28 cellular contexts compared by ENCODE assay signal in the genomic region with DNA sequence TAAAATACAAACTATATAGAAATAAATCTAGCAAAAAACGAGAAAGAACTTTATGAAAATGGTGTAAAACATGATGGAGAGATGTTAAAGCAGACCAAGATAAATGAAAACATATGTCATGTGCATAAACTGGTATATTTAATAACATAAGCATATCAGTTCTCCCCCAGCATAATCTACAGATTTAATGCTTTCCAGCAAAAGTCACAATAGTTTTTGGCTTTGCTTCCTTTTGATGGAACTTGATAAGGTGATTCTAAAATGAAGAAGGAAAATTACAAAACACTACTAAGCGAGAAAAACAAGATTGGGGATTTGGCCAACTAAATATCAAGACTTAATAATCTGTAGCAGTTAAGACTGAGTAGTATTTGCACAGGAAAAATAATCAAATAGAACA.
"Had no signal": no experiment of that assay in that cellular context is flagged by ENCODE, and none has a peak within 500 bp of the region (broad histone marks: within the 10 kb centered on the region; RNA-seq: fewer than 3 reads in every experiment).

No MANE protein-coding gene starts in this region.

- H3K4me1 ChIP-seq: stomach, testis, thyroid gland, tibial artery, tibial nerve, transverse colon, upper lobe of left lung, upper lobe of right lung, uterus, vagina had no signal

- ATAC-seq: stimulated activated effector memory CD8-positive, alpha-beta T cell treated with anti-CD3 and anti-CD28 coated beads, Interleukin-12 subunit alpha, Interleukin-12 subunit beta, amount 100 ng/mL, for 72 hours; stimulated activated memory B cell treated with anti-CD40 and anti-IgM and Interleukin-4, amounts not matched to agents 10 μg/mL and 1 μg/mL and 100 μg/mL, for 72 hours; stimulated activated naive B cell treated with anti-CD40 and anti-IgM and Interleukin-4, amounts not matched to agents 10 μg/mL and 1 μg/mL and 100 μg/mL, for 72 hours; stimulated activated naive CD8-positive, alpha-beta T cell treated with anti-CD3 and anti-CD28 coated beads, Interleukin-15, amount 100 ng/mL, for 72 hours; stimulated activated naive CD8-positive, alpha-beta T cell treated with anti-CD3 and anti-CD28 coated beads, Interleukin-15, Interleukin-2, amounts not matched to agents 100 U/mL and 50 U/mL, for 24 hours; upper lobe of right lung had no signal

- H3K4me3 ChIP-seq: stomach, suprapubic skin, testis, thoracic aorta, thyroid gland, tibial artery, tibial nerve, transverse colon, upper lobe of left lung, upper lobe of right lung, uterus, vagina had no signal

- H3K4me1 Mint-ChIP-seq: stimulated activated effector memory CD8-positive, alpha-beta T cell treated with anti-CD3 and anti-CD28 coated beads, Interleukin-12 subunit alpha, Interleukin-12 subunit beta, amount 100 ng/mL, for 72 hours; stimulated activated memory B cell treated with anti-CD40 and anti-IgM and Interleukin-4, amounts not matched to agents 10 μg/mL and 1 μg/mL and 100 μg/mL, for 72 hours; stimulated activated naive B cell treated with anti-CD40 and anti-IgM and Interleukin-4, amounts not matched to agents 10 μg/mL and 1 μg/mL and 100 μg/mL, for 72 hours; stimulated activated naive CD8-positive, alpha-beta T cell treated with anti-CD3 and anti-CD28 coated beads, Interleukin-15, amount 100 ng/mL, for 72 hours had no signal

- H3K9me3 ChIP-seq: stomach, suprapubic skin, testis, thoracic aorta, thyroid gland, tibial artery, tibial nerve, transverse colon, upper lobe of left lung, upper lobe of right lung, uterus, vagina had no signal

- H3K4me3 Mint-ChIP-seq: stimulated activated effector memory CD8-positive, alpha-beta T cell treated with anti-CD3 and anti-CD28 coated beads, Interleukin-12 subunit alpha, Interleukin-12 subunit beta, amount 100 ng/mL, for 72 hours; stimulated activated memory B cell treated with anti-CD40 and anti-IgM and Interleukin-4, amounts not matched to agents 10 μg/mL and 1 μg/mL and 100 μg/mL, for 72 hours; stimulated activated naive B cell treated with anti-CD40 and anti-IgM and Interleukin-4, amounts not matched to agents 10 μg/mL and 1 μg/mL and 100 μg/mL, for 72 hours; stimulated activated naive CD8-positive, alpha-beta T cell treated with anti-CD3 and anti-CD28 coated beads, Interleukin-15, amount 100 ng/mL, for 72 hours; stimulated activated naive CD8-positive, alpha-beta T cell treated with anti-CD3 and anti-CD28 coated beads, Interleukin-15, Interleukin-2, amounts not matched to agents 100 ng/mL and 50 ng/mL, for 24 hours; type B pancreatic cell had no signal

- H3K27ac ChIP-seq: stomach, suprapubic skin, testis, thoracic aorta, thyroid gland, tibial artery, tibial nerve, transverse colon, upper lobe of left lung, upper lobe of right lung, uterus, vagina had no signal

- H3K27me3 Mint-ChIP-seq: stimulated activated memory B cell treated with anti-CD40 and anti-IgM and Interleukin-4, amounts not matched to agents 10 μg/mL and 1 μg/mL and 100 μg/mL, for 72 hours had no signal

- H3K27ac Mint-ChIP-seq: stimulated activated effector memory CD8-positive, alpha-beta T cell treated with anti-CD3 and anti-CD28 coated beads, Interleukin-12 subunit alpha, Interleukin-12 subunit beta, amount 100 ng/mL, for 72 hours; stimulated activated memory B cell treated with anti-CD40 and anti-IgM and Interleukin-4, amounts not matched to agents 10 μg/mL and 1 μg/mL and 100 μg/mL, for 72 hours; stimulated activated naive B cell treated with anti-CD40 and anti-IgM and Interleukin-4, amounts not matched to agents 10 μg/mL and 1 μg/mL and 100 μg/mL, for 72 hours; stimulated activated naive CD8-positive, alpha-beta T cell treated with anti-CD3 and anti-CD28 coated beads, Interleukin-15, amount 100 ng/mL, for 72 hours; stimulated activated naive CD8-positive, alpha-beta T cell treated with anti-CD3 and anti-CD28 coated beads, Interleukin-15, Interleukin-2, amounts not matched to agents 100 ng/mL and 50 ng/mL, for 24 hours; type B pancreatic cell had no signal

- DNase-seq: stimulated activated CD4-positive, alpha-beta T cell treated with anti-CD3 and anti-CD28 coated beads, Interleukin-2, amount 100 ng/mL, for 48 hours; stimulated activated CD4-positive, alpha-beta T cell treated with anti-CD3 and anti-CD28 coated beads, Interleukin-4, amount 100 ng/mL, for 1 hour; stimulated activated CD4-positive, alpha-beta T cell treated with anti-CD3 and anti-CD28 coated beads, Interleukin-4, amount 100 ng/mL, for 24 hours; stimulated activated CD4-positive, alpha-beta T cell treated with anti-CD3 and anti-CD28 coated beads, Interleukin-4, amount 100 ng/mL, for 4 hours; stimulated activated CD8-positive, alpha-beta memory T cell treated with anti-CD3 and anti-CD28 coated beads, Interleukin-4, amount 100 ng/mL, for 48 hours; stimulated activated naive B cell treated with anti-CD40 and anti-IgM and Interleukin-4, amounts not matched to agents 10 μg/mL and 1 μg/mL and 100 μg/mL, for 72 hours; stimulated activated naive CD4-positive, alpha-beta T cell; stimulated activated naive CD4-positive, alpha-beta T cell treated with Interleukin-2 at 50 U/mL for 16 hours; stimulated activated naive CD8-positive, alpha-beta T cell treated with anti-CD3 and anti-CD28 coated beads, Interleukin-15, amount 100 ng/mL, for 72 hours; stimulated activated naive CD8-positive, alpha-beta T cell treated with anti-CD3 and anti-CD28 coated beads, Interleukin-15, Interleukin-2, amounts not matched to agents 100 U/mL and 50 U/mL, for 24 hours; stomach; substantia nigra; testis; thyroid gland; tibial artery; transverse colon; trophoblast cell; upper lobe of left lung; upper lobe of right lung; uterus had no signal

- H3K9me3 Mint-ChIP-seq: stimulated activated memory B cell treated with anti-CD40 and anti-IgM and Interleukin-4, amounts not matched to agents 10 μg/mL and 1 μg/mL and 100 μg/mL, for 72 hours; stimulated activated naive CD8-positive, alpha-beta T cell treated with anti-CD3 and anti-CD28 coated beads, Interleukin-15, Interleukin-2, amounts not matched to agents 100 ng/mL and 50 ng/mL, for 24 hours; type B pancreatic cell had no signal

- H3K36me3 ChIP-seq: stomach, suprapubic skin, thoracic aorta, thyroid gland, tibial artery, tibial nerve, transverse colon, upper lobe of left lung, upper lobe of right lung, uterus, vagina had no signal

- H3K27me3 ChIP-seq: stomach, suprapubic skin, testis, thyroid gland, tibial artery, tibial nerve, transverse colon, upper lobe of left lung, upper lobe of right lung, uterus, vagina had no signal

- H3K36me3 Mint-ChIP-seq: stimulated activated effector memory CD8-positive, alpha-beta T cell treated with anti-CD3 and anti-CD28 coated beads, Interleukin-12 subunit alpha, Interleukin-12 subunit beta, amount 100 ng/mL, for 72 hours; stimulated activated memory B cell treated with anti-CD40 and anti-IgM and Interleukin-4, amounts not matched to agents 10 μg/mL and 1 μg/mL and 100 μg/mL, for 72 hours; stimulated activated naive B cell treated with anti-CD40 and anti-IgM and Interleukin-4, amounts not matched to agents 10 μg/mL and 1 μg/mL and 100 μg/mL, for 72 hours; type B pancreatic cell had no signal
